In the genomic region with DNA sequence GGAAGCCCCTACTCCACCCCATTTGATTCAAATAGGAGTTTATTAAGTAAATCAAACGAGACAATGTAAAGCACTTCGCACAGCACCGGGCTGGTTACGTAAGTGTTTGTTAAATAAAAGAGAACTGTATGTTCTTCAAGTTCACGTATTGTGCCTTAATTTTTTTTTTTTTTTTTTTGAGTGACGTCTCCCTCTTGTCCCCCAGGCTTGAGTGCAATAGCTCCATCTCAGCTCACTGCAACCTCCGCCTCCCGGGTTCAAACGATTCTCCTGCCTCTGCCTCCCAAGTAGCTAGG, we compare ENCODE assay signal across 1 cellular context.
TF ChIP-seq lines count a peak whose summit lies in the region.

No MANE protein-coding gene starts in this region.

TF ChIP-seq in endothelial cell of umbilical vein, 7 proteins besides CTCF, POLR2A, EP300 and RAD21:
- TF ChIP-seq EZH2 (IDR thresholded peaks at IDR 0.05; ENCODE audit: borderline replicate concordance, low read depth, low read length, severe bottlenecking) (no peak), JUN (IDR thresholded peaks at IDR 0.05; ENCODE audit: borderline replicate concordance, insufficient read depth, insufficient read length, low read depth) (no peak), FOS (IDR thresholded peaks at IDR 0.05; ENCODE audit: borderline replicate concordance, insufficient read depth, low read length) (no peak), MYC (IDR thresholded peaks at IDR 0.05; ENCODE audit: low read depth, low read length) (no peak), GATA2 (IDR thresholded peaks at IDR 0.05; ENCODE audit: insufficient read depth, insufficient read length, low read depth, low read length) (no peak), POLR2AphosphoS5 (IDR thresholded peaks at IDR 0.05; ENCODE audit: insufficient read depth, low read depth, low read length) (no peak)
- TF ChIP-seq, protein P1, sequence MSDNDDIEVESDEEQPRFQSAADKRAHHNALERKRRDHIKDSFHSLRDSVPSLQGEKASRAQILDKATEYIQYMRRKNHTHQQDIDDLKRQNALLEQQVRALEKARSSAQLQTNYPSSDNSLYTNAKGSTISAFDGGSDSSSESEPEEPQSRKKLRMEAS (IDR thresholded peaks at IDR 0.05; ENCODE audit: insufficient read depth, insufficient read length), result no peak
